Comparison of ENCODE assay signal across 8 cellular contexts in genomic region chr19:58581227-58582141, GRCh38. TPM values are rescaled to one million over a fixed set of nuclear protein-coding genes. Genes with fewer than 3 reads are reported as not detected.
A peak's percentile ranks its signal among the peaks of the same experiment; 100 is the strongest.
DNase-seq lines count a peak whose midpoint lies in the region; ATAC-seq lines count a peak whose summit lies in the region.

No MANE protein-coding gene starts in this region.

- H3K9ac ChIP-seq in endocrine pancreas (ENCODE audit: control insufficient read depth, insufficient read depth, low read length): peak overlapping the region; percentile 11

- peaks cover 3% of the 10 kb centered on the region for H3K36me3 ChIP-seq in endocrine pancreas (ENCODE audit: control insufficient read depth, insufficient read depth, low read length)

- H3K9me3 ChIP-seq in endocrine pancreas (ENCODE audit: control insufficient read depth, low read length): no peaks in the 10 kb centered on the region

- DNase-seq in G401 (ENCODE audit: low spot score) (peak; percentile 82), mucosa of gallbladder (ENCODE audit: low spot score) (peak; percentile 89), NCI-H2227 treated with DMSO at 0.1 percent for 48 hours (lab: John Stamatoyannopoulos, UW) (no peak), NCI-H2171 treated with DMSO at 0.1 percent for 48 hours (lab: John Stamatoyannopoulos, UW) (no peak)
- DNase-seq in activated CD4-positive, alpha-beta T cell treated with anti-CD3 and anti-CD28 coated beads, Interleukin-2, amount 50 U/mL, for 48 hours: peak; percentile 92 to 95
- DNase-seq in stimulated activated CD8-positive, alpha-beta memory T cell treated with anti-CD3 and anti-CD28 coated beads, Interleukin-4, amount 100 ng/mL, for 4 hours (ENCODE audit: low read depth in 2 of 2, low spot score in 1 of 2): peak; percentile 75 to 88

- in situ Hi-C loops in G401 (cut with HindIII; ENCODE audit: low sequenced_read_pairs): no loop called here

- ATAC-seq in HG02981 (IDR thresholded peaks at IDR 0.05; ENCODE audit: unreplicated experiment): peak; percentile 70

- no peaks in the 10 kb centered on the region for H3K4me1 ChIP-seq in endocrine pancreas (ENCODE audit: control insufficient read depth, insufficient read depth, low read length)

- H3K27me3 ChIP-seq in endocrine pancreas (ENCODE audit: control insufficient read depth, insufficient read depth, low read length): no peaks in the 10 kb centered on the region

- no peak overlapping the region for H3K4me3 ChIP-seq in endocrine pancreas (ENCODE audit: control insufficient read depth, insufficient read depth, low read length)

RNA-seq across cellular contexts. Expression of gene MZF1, which starts 8.3 kb away (rescaled TPM):
- total RNA-seq in G401 (2014; rRNA removed; shearing (Covaris generic)): 9.4 and 10.7 TPM in 2 replicates
- 67.6 TPM for total RNA-seq in mucosa of gallbladder

RNA-seq across cellular contexts. Expression of gene UBE2M, which starts 23.1 kb away (rescaled TPM):
- total RNA-seq in G401 (2014; rRNA removed; shearing (Covaris generic)): 187 and 192 TPM in 2 replicates
- 64.0 TPM for total RNA-seq in mucosa of gallbladder

RNA-seq across cellular contexts. Expression of gene CHMP2A, which starts 26.6 kb away (rescaled TPM):
- 71.9 and 97.7 TPM in 2 replicates for total RNA-seq in G401 (2014; rRNA removed; shearing (Covaris generic))
- total RNA-seq in mucosa of gallbladder: 154 TPM

RNA-seq across cellular contexts. Expression of gene TRIM28, which starts 37.6 kb away (rescaled TPM):
- 579 and 1,015 TPM in 2 replicates for total RNA-seq in G401 (2014; rRNA removed; shearing (Covaris generic))
- total RNA-seq in mucosa of gallbladder: 286 TPM

Comparison
In these comparisons a context has a peak if more than half of its experiments do, and no peak if none do; other contexts are left out.
1. DNase-seq: peak in G401 (single experiment), activated CD4-positive, alpha-beta T cell treated with anti-CD3 and anti-CD28 coated beads, Interleukin-2, amount 50 U/mL, for 48 hours (2 of 2), mucosa of gallbladder (single experiment) and stimulated activated CD8-positive, alpha-beta memory T cell treated with anti-CD3 and anti-CD28 coated beads, Interleukin-4, amount 100 ng/mL, for 4 hours (2 of 2); none in NCI-H2227 treated with DMSO at 0.1 percent for 48 hours (single experiment) and NCI-H2171 treated with DMSO at 0.1 percent for 48 hours (single experiment).